In the genomic region with DNA sequence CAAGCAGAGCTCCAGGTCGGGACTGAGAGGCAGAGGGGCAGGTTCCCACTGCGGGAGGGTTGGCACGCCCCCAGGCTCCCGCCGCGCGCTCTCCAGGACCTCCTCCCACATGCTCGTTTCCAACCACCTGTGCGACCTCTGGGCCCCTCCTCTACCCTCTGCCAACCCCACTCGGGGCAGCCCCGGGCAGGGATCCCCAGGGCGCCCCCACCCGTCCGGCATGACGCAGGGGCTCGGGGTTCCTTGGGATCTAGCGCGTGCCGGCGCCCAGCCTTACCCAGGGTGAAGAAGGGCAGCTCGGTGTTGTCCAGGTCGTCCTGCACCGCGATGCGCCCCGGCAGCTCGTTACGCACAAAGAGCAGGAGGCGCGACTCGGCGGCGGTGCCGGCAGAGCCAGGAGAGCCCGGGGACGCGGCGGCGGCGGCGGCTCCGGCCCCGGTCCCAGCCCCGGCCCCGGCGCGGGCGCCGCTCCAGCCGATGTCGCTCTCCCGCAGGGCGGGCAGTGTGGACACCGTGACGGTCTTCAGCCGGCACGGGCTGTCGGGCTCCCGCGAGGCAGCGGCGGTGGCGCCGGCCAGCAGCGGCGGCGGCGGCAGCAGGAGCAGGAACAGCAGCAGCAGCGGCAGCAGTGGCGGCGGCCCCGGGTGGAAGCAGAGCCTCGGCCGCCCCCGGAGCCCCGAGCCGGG, we compare ENCODE assay signal across 10 cellular contexts. TPM values are rescaled to one million over a fixed set of nuclear protein-coding genes. Genes with fewer than 3 reads are reported as not detected.
DNase-seq lines count a peak whose midpoint lies in the region; ATAC-seq and TF ChIP-seq lines count a peak whose summit lies in the region.
"Had no signal": no experiment of that assay in that cellular context is flagged by ENCODE, and none has a peak within 500 bp of the region (broad histone marks: within the 10 kb centered on the region; RNA-seq: fewer than 3 reads in every experiment).

No MANE protein-coding gene starts in this region.

- peaks cover 91% of the 10 kb centered on the region for H3K27me3 ChIP-seq in hepatocyte

- no peak overlapping the region for H3K27ac ChIP-seq in hepatocyte
- H3K27ac ChIP-seq: neutrophil, SK-N-MC had no signal

- DNase-seq in NCI-H1417 (lab: John Stamatoyannopoulos, UW) (peak in 2 of 3 experiments; percentile 74 to 84), NCI-H1417 treated with DMSO at 0.1 percent for 48 hours (lab: John Stamatoyannopoulos, UW) (no peak), hepatocyte (ENCODE audit: low spot score) (peak; percentile 46), skeletal muscle cell (ENCODE audit: low read depth) (no peak), Kasumi-1 (lab: John Stamatoyannopoulos, UW) (no peak)
- no peak for DNase-seq in activated naive CD4-positive, alpha-beta T cell treated with anti-CD3 and anti-CD28 coated beads, Interleukin-2, amount 50 U/mL, for 16 hours

- TF ChIP-seq CTCF in hepatocyte (IDR thresholded peaks at IDR 0.05; ENCODE audit: poor library complexity): no peak

- under 1% methylated on average over 63 of the region's 77 CpGs for WGBS in hepatocyte (ENCODE audit: low lambda C conversion rate, missing lambda C conversion rate)

- ATAC-seq in SK-N-SH treated with all-trans-retinoic acid at 6 μM for 48 hours (peak; percentile 52), GM21529 (IDR thresholded peaks at IDR 0.05; ENCODE audit: unreplicated experiment) (no peak)

- H3K4me1 ChIP-seq in hepatocyte (ENCODE audit: insufficient read depth): peaks cover 21% of the 10 kb centered on the region

- H3K4me3 ChIP-seq in hepatocyte: peak overlapping the region; percentile 36
- H3K4me3 ChIP-seq in skeletal muscle cell (ENCODE audit: low read depth, low read length): peak overlapping the region; percentile 37

- no peaks in the 10 kb centered on the region for H3K9me2 ChIP-seq in hepatocyte (replicated peaks; ENCODE audit: insufficient read depth)

- no peak overlapping the region for H2AFZ ChIP-seq in hepatocyte

- no peaks in the 10 kb centered on the region for H4K20me1 ChIP-seq in hepatocyte (ENCODE audit: insufficient read depth, poor library complexity, severe bottlenecking)

- H3K4me2 ChIP-seq in hepatocyte: peak overlapping the region; percentile 97

- no peaks in the 10 kb centered on the region for H3K9me3 ChIP-seq in hepatocyte (ENCODE audit: low read depth)
- H3K9me3 ChIP-seq: neutrophil had no signal

- H3K79me2 ChIP-seq in hepatocyte: no peaks in the 10 kb centered on the region

- H3K36me3 ChIP-seq in hepatocyte (replicated peaks; ENCODE audit: insufficient read depth, low read depth): no peaks in the 10 kb centered on the region
- H3K36me3 ChIP-seq: neutrophil had no signal

TF ChIP-seq in SK-N-SH treated with all-trans-retinoic acid at 6 μM for 48 hours, 23 proteins besides CTCF, POLR2A, EP300 and RAD21:
- TF ChIP-seq ZNF70 (CRISPR knock-in tag; IDR thresholded peaks at IDR 0.05): no peak
- no peak for TF ChIP-seq SNAI2 (CRISPR knock-in tag; IDR thresholded peaks at IDR 0.05)
- no peak for TF ChIP-seq ESRRG (CRISPR knock-in tag; IDR thresholded peaks at IDR 0.05)
- TF ChIP-seq, protein P1, sequence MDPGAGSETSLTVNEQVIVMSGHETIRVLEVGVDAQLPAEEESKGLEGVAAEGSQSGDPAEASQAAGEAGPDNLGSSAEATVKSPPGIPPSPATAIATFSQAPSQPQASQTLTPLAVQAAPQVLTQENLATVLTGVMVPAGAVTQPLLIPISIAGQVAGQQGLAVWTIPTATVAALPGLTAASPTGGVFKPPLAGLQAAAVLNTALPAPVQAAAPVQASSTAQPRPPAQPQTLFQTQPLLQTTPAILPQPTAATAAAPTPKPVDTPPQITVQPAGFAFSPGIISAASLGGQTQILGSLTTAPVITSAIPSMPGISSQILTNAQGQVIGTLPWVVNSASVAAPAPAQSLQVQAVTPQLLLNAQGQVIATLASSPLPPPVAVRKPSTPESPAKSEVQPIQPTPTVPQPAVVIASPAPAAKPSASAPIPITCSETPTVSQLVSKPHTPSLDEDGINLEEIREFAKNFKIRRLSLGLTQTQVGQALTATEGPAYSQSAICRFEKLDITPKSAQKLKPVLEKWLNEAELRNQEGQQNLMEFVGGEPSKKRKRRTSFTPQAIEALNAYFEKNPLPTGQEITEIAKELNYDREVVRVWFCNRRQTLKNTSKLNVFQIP (CRISPR knock-in tag; IDR thresholded peaks at IDR 0.05; ENCODE audit: borderline replicate concordance, low read depth): no peak
- TF ChIP-seq, protein P2, sequence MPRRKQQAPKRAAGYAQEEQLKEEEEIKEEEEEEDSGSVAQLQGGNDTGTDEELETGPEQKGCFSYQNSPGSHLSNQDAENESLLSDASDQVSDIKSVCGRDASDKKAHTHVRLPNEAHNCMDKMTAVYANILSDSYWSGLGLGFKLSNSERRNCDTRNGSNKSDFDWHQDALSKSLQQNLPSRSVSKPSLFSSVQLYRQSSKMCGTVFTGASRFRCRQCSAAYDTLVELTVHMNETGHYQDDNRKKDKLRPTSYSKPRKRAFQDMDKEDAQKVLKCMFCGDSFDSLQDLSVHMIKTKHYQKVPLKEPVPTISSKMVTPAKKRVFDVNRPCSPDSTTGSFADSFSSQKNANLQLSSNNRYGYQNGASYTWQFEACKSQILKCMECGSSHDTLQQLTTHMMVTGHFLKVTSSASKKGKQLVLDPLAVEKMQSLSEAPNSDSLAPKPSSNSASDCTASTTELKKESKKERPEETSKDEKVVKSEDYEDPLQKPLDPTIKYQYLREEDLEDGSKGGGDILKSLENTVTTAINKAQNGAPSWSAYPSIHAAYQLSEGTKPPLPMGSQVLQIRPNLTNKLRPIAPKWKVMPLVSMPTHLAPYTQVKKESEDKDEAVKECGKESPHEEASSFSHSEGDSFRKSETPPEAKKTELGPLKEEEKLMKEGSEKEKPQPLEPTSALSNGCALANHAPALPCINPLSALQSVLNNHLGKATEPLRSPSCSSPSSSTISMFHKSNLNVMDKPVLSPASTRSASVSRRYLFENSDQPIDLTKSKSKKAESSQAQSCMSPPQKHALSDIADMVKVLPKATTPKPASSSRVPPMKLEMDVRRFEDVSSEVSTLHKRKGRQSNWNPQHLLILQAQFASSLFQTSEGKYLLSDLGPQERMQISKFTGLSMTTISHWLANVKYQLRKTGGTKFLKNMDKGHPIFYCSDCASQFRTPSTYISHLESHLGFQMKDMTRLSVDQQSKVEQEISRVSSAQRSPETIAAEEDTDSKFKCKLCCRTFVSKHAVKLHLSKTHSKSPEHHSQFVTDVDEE (CRISPR knock-in tag; IDR thresholded peaks at IDR 0.05): no peak
- TF ChIP-seq TOX (CRISPR knock-in tag; IDR thresholded peaks at IDR 0.05; ENCODE audit: borderline replicate concordance): no peak
- no peak for TF ChIP-seq ZNF8 (CRISPR knock-in tag; IDR thresholded peaks at IDR 0.05)
- TF ChIP-seq, protein P3, sequence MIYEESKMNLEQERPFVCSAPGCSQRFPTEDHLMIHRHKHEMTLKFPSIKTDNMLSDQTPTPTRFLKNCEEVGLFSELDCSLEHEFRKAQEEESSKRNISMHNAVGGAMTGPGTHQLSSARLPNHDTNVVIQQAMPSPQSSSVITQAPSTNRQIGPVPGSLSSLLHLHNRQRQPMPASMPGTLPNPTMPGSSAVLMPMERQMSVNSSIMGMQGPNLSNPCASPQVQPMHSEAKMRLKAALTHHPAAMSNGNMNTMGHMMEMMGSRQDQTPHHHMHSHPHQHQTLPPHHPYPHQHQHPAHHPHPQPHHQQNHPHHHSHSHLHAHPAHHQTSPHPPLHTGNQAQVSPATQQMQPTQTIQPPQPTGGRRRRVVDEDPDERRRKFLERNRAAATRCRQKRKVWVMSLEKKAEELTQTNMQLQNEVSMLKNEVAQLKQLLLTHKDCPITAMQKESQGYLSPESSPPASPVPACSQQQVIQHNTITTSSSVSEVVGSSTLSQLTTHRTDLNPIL (CRISPR knock-in tag; IDR thresholded peaks at IDR 0.05; ENCODE audit: low read depth): no peak

RNA-seq across cellular contexts. Expression of a gene that starts 0.5 kb away (rescaled TPM):
- 8.4 and 11.2 TPM in 2 replicates for total RNA-seq in hepatocyte
- 6.4 and 7.5 TPM in 2 replicates for polyA plus RNA-seq in hepatocyte

Comparison
In these comparisons a context has a peak if more than half of its experiments do, and no peak if none do; other contexts are left out.
1. DNase-seq: peak in NCI-H1417 (2 of 3) and hepatocyte (single experiment); none in NCI-H1417 treated with DMSO at 0.1 percent for 48 hours (single experiment), skeletal muscle cell (single experiment), Kasumi-1 (0 of 2) and activated naive CD4-positive, alpha-beta T cell treated with anti-CD3 and anti-CD28 coated beads, Interleukin-2, amount 50 U/mL, for 16 hours (single experiment).